20 cellular contexts compared by ENCODE assay signal in the genomic region with DNA sequence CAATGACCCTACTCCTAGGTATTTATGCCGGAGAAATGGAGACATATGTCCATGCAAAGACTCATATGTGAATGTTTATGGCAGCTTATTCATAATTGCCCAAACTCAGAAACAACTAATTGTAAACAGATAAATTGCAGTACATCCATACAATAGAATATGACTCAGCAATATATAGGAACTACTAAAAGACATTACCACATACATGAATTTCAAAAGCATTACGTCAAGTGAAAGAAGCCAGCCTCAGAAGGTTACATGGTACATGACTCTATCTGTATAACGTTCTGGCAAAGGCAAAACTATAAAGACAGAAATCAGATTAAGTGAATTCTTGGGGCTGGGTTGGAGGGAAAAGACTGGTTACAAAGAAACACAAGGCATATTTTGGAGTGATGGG. TPM values are rescaled to one million over a fixed set of nuclear protein-coding genes. Genes with fewer than 3 reads are reported as not detected.
DNase-seq lines count a peak whose midpoint lies in the region; ATAC-seq and TF ChIP-seq lines count a peak whose summit lies in the region.
"Had no signal": no experiment of that assay in that cellular context is flagged by ENCODE, and none has a peak within 500 bp of the region (broad histone marks: within the 10 kb centered on the region; RNA-seq: fewer than 3 reads in every experiment).

No MANE protein-coding gene starts in this region.

- H3K4ac ChIP-seq in IMR-90 (ENCODE audit: low read depth, low read length), result no peak overlapping the region

- H3K27me3 Mint-ChIP-seq in chondrocyte (ENCODE audit: low read depth), result no peaks in the 10 kb centered on the region
- H3K27me3 Mint-ChIP-seq: activated T-cell treated with anti-CD3 and anti-CD28 coated beads, Interleukin-2, amount 50 U/mL, for 24 hours; memory B cell; T-cell had no signal

- H3K4me1 Mint-ChIP-seq in chondrocyte (ENCODE audit: low read depth), result peaks cover 24% of the 10 kb centered on the region

- no peak overlapping the region for H3K4me3 Mint-ChIP-seq in chondrocyte (ENCODE audit: unreplicated experiment)
- H3K4me3 Mint-ChIP-seq: activated T-cell treated with anti-CD3 and anti-CD28 coated beads, Interleukin-2, amount 50 U/mL, for 24 hours; CD8-positive, alpha-beta T cell; memory B cell; T-cell had no signal

- H2BK5ac ChIP-seq in IMR-90 (ENCODE audit: low read depth, low read length, poor library complexity, severe bottlenecking), result no peak overlapping the region

- H3K4me3 ChIP-seq in IMR-90 (ENCODE audit: insufficient read depth, low read depth, low read length) (no peak overlapping the region), PC-9 (no peak overlapping the region)
- H3K4me3 ChIP-seq: prostate gland, transverse colon had no signal

- no peak overlapping the region for H2BK20ac ChIP-seq in IMR-90 (ENCODE audit: low read depth, low read length)

- no peak overlapping the region for H3K56ac ChIP-seq in IMR-90 (ENCODE audit: extremely low read depth, insufficient read depth, low read length)

- H4K91ac ChIP-seq in IMR-90 (ENCODE audit: insufficient read depth, low read depth, low read length), result no peak overlapping the region

- H3K9me1 ChIP-seq in IMR-90 (ENCODE audit: insufficient read depth, low read length), result peaks cover 12% of the 10 kb centered on the region

- H2BK15ac ChIP-seq in IMR-90 (ENCODE audit: low read depth, low read length), result no peak overlapping the region

- H3K27me3 ChIP-seq in IMR-90 (ENCODE audit: control insufficient read depth, insufficient read depth, low read length) (no peaks in the 10 kb centered on the region), PC-9 (ENCODE audit: insufficient read depth, low read depth) (no peaks in the 10 kb centered on the region)
- H3K27me3 ChIP-seq: transverse colon had no signal

- H3K9me3 ChIP-seq in IMR-90 (ENCODE audit: control insufficient read depth, insufficient read depth, low read length) (no peaks in the 10 kb centered on the region), PC-9 (ENCODE audit: insufficient read depth, low read depth) (no peaks in the 10 kb centered on the region)
- H3K9me3 ChIP-seq: prostate gland, transverse colon had no signal

- H3K23ac ChIP-seq in IMR-90 (ENCODE audit: low read depth, low read length), result no peak overlapping the region

- H4K20me1 ChIP-seq in IMR-90 (ENCODE audit: insufficient read depth, low read length) (peaks cover 7% of the 10 kb centered on the region), PC-9 (ENCODE audit: insufficient read depth) (no peaks in the 10 kb centered on the region)

- dilution Hi-C loops in IMR-90 (cut with HindIII; ENCODE audit: low sequenced_read_pairs, unreplicated experiment), result no loop called here

- peak overlapping the region; percentile 0 for H3K27ac Mint-ChIP-seq in chondrocyte (ENCODE audit: unreplicated experiment)
- H3K27ac Mint-ChIP-seq: activated T-cell treated with anti-CD3 and anti-CD28 coated beads, Interleukin-2, amount 50 U/mL, for 24 hours; CD8-positive, alpha-beta T cell; memory B cell; T-cell had no signal

- ATAC-seq in IMR-90 (ENCODE audit: low read depth) (peak; percentile 28; the same call in 1 of the 2 replicates), HG03565 (IDR thresholded peaks at IDR 0.05; ENCODE audit: unreplicated experiment) (no peak), GM19351 (IDR thresholded peaks at IDR 0.05; ENCODE audit: unreplicated experiment) (no peak), GM19023 (IDR thresholded peaks at IDR 0.05; ENCODE audit: unreplicated experiment) (no peak), HG02970 (IDR thresholded peaks at IDR 0.05; ENCODE audit: low FRiP score, unreplicated experiment) (no peak)
- ATAC-seq: T-cell had no signal

- H3K36me3 Mint-ChIP-seq in chondrocyte (ENCODE audit: low read depth), result peaks cover 7% of the 10 kb centered on the region

- no TSS peak for BruUV-seq in IMR-90 (replicated peaks; lab: Mats Ljungman, UMichigan)
- BruUV-seq in PC-9 (replicated peaks; lab: Mats Ljungman, UMichigan), result no TSS peak

- CTCF ChIA-PET in IMR-90 (lab: Yijun Ruan, JAX) (no interaction called here), PC-9 (lab: Charles Lee) (no interaction called here)

- DNase-seq in IMR-90, result peak; percentile 63
- no peak for DNase-seq in PC-9
- DNase-seq in chondrocyte (ENCODE audit: low spot score), result no peak
- peak; percentile 79 for DNase-seq in iris pigment epithelial cell (ENCODE audit: low read depth)
- DNase-seq: activated naive CD4-positive, alpha-beta T cell treated with Interleukin-2 at 50 U/mL for 16 hours; activated T-cell treated with anti-CD3 and anti-CD28 coated beads, Interleukin-2, amount 50 U/mL, for 24 hours; amygdala; CD8-positive, alpha-beta T cell; central memory CD4-positive, alpha-beta T cell; KG1; NCI-H187; NCI-H526 treated with DMSO at 0.1 percent for 48 hours; T-cell; transverse colon had no signal

- H3K9ac ChIP-seq in IMR-90 (ENCODE audit: low read depth, low read length), result no peak overlapping the region

- 0 out of 2 replicates have a peak, but pooled peaks cover 11% of the 10 kb centered on the region for H3K79me2 ChIP-seq in PC-9 (ENCODE audit: low read depth)

- H2AK9ac ChIP-seq in IMR-90 (replicated peaks; ENCODE audit: low read depth, low read length, poor library complexity), result no peak overlapping the region

- no peak for TF ChIP-seq RAD21 in IMR-90 (IDR thresholded peaks at IDR 0.05; ENCODE audit: low read length)

- peaks cover 15% of the 10 kb centered on the region for H3F3A ChIP-seq in PC-9 (ENCODE audit: insufficient read depth, low read depth)

- H2AK5ac ChIP-seq in IMR-90 (ENCODE audit: low read depth, low read length), result no peak overlapping the region

- H4K8ac ChIP-seq in IMR-90 (ENCODE audit: low read depth in 2 of 2, low read length in 2 of 2), result no peak overlapping the region

- WGBS in IMR-90 (ENCODE audit: extremely low coverage in 2 of 2, insufficient read length in 1 of 2), 2 experiments, result no CpG with 5 or more reads among the region's 3 CpGs

- H3K18ac ChIP-seq in IMR-90 (ENCODE audit: low read depth, low read length), result no peak overlapping the region

- no peak for TF ChIP-seq POLR2A in IMR-90 (IDR thresholded peaks at IDR 0.05; ENCODE audit: low read depth, low read length)

- intact Hi-C loops in IMR-90 (cut with micrococcal nuclease) (no loop called here), PC-9 (cut with micrococcal nuclease; ENCODE audit: unreplicated experiment) (no loop called here)

- H3K36me3 ChIP-seq in IMR-90 (ENCODE audit: control insufficient read depth, insufficient read depth, low read length), result peaks cover 10% of the 10 kb centered on the region
- H3K36me3 ChIP-seq in PC-9 (ENCODE audit: low read depth), result peaks cover 16% of the 10 kb centered on the region; the same call in 1 of the 2 replicates
- H3K36me3 ChIP-seq: prostate gland, transverse colon had no signal

- H3K4me2 ChIP-seq in IMR-90 (ENCODE audit: low read depth, low read length), result no peak overlapping the region
- no peak overlapping the region for H3K4me2 ChIP-seq in PC-9

- H3K27ac ChIP-seq in IMR-90 (ENCODE audit: insufficient read depth, low read length), result no peak overlapping the region
- 0 out of 2 replicates have a peak overlapping the region, but pooled peaks have one; percentile 3 for H3K27ac ChIP-seq in PC-9
- H3K27ac ChIP-seq: prostate gland, transverse colon had no signal

- POLR2A ChIA-PET in IMR-90 (lab: Charles Lee; ENCODE audit: unreplicated experiment) (no interaction called here), PC-9 (lab: Charles Lee; ENCODE audit: unreplicated experiment) (no interaction called here)

- peaks cover 5% of the 10 kb centered on the region for H3K4me1 ChIP-seq in IMR-90 (ENCODE audit: control insufficient read depth, insufficient read depth, low read length)
- peaks cover 25% of the 10 kb centered on the region for H3K4me1 ChIP-seq in PC-9 (replicated peaks; ENCODE audit: insufficient read depth)
- H3K4me1 ChIP-seq: prostate gland had no signal

- H2AFZ ChIP-seq in IMR-90 (replicated peaks; ENCODE audit: low read length, poor library complexity) (no peak overlapping the region), PC-9 (no peak overlapping the region)

- no peak overlapping the region for H2BK120ac ChIP-seq in IMR-90 (ENCODE audit: low read depth, low read length)

- in situ Hi-C loops in IMR-90 (cut with MboI; ENCODE audit: low sequenced_read_pairs), result no loop called here

- H3K9me3 Mint-ChIP-seq in chondrocyte (ENCODE audit: low read depth), result peaks cover 2% of the 10 kb centered on the region
- H3K9me3 Mint-ChIP-seq: activated T-cell treated with anti-CD3 and anti-CD28 coated beads, Interleukin-2, amount 50 U/mL, for 24 hours had no signal

- TF ChIP-seq CTCF in IMR-90 (conservative IDR thresholded peaks at IDR 0.05; ENCODE audit: low read depth, low read length) (no peak), PC-9 (conservative IDR thresholded peaks at IDR 0.05) (no peak), chondrocyte (IDR thresholded peaks at IDR 0.05) (no peak)

- peaks cover 19 to 76% of the 10 kb centered on the region in 2 experiments for H3K79me1 ChIP-seq in IMR-90 (ENCODE audit: low read depth in 1 of 2, low read length in 2 of 2)

- no peaks in the 10 kb centered on the region for H3K9me2 ChIP-seq in PC-9 (ENCODE audit: insufficient read depth)

- no peak overlapping the region for H3K14ac ChIP-seq in IMR-90 (replicated peaks; ENCODE audit: low read depth, low read length)

- no peak overlapping the region for H4K5ac ChIP-seq in IMR-90 (ENCODE audit: low read depth, low read length)

TF ChIP-seq in IMR-90, 13 proteins besides CTCF, POLR2A, EP300 and RAD21 (continues in another document):
- peak; percentile 20; the same call in 1 of the 2 replicates for TF ChIP-seq CEBPB (IDR thresholded peaks at IDR 0.05; ENCODE audit: low read depth, low read length)
- TF ChIP-seq RFX5 (IDR thresholded peaks at IDR 0.05; ENCODE audit: low read depth, low read length), result no peak
- no peak for TF ChIP-seq MAZ (IDR thresholded peaks at IDR 0.05; ENCODE audit: borderline replicate concordance, low read depth, low read length)
- no peak for TF ChIP-seq CHD1 (IDR thresholded peaks at IDR 0.05; ENCODE audit: low read depth, low read length)

RNA-seq across cellular contexts. Expression of gene KCTD21, which starts 7.3 kb away (rescaled TPM):
- total RNA-seq in IMR-90 (2012; rRNA removed), result 12.2 and 12.5 TPM in 2 replicates
- polyA plus RNA-seq in IMR-90 (2012; rRNA removed), result 12.2 TPM in 2 replicates
- polyA plus RNA-seq in IMR-90 (2012; cell fraction: cytosol; rRNA removed), result 7.1 and 14.7 TPM in 2 replicates
- 7.7 and 13.5 TPM in 2 replicates for polyA plus RNA-seq in IMR-90 (2012; cell fraction: nucleus; rRNA removed; ENCODE audit: low replicate concordance)
- 16.1 and 16.5 TPM in 2 replicates for total RNA-seq in PC-9 (2021)
- 12.6 to 15.2 TPM (median 14.7 TPM) in 3 replicates for total RNA-seq in chondrocyte

RNA-seq across cellular contexts. Expression of gene USP35, which starts 7.6 kb away (rescaled TPM):
- total RNA-seq in IMR-90 (2012; rRNA removed) (2.2 and 2.7 TPM in 2 replicates), PC-9 (2021) (12.8 and 13.5 TPM in 2 replicates), chondrocyte (14.0 to 14.5 TPM (median 14.0 TPM) in 3 replicates)
- polyA plus RNA-seq in IMR-90 (2012; rRNA removed), result 10.4 and 11.3 TPM in 2 replicates
- 6.7 and 7.5 TPM in 2 replicates for polyA plus RNA-seq in IMR-90 (2012; cell fraction: cytosol; rRNA removed)
- 34.8 and 58.2 TPM in 2 replicates for polyA plus RNA-seq in IMR-90 (2012; cell fraction: nucleus; rRNA removed; ENCODE audit: low replicate concordance)

RNA-seq across cellular contexts. Expression of gene ALG8, which starts 41.7 kb away (rescaled TPM):
- total RNA-seq in IMR-90 (2012; rRNA removed), result 27.8 and 53.0 TPM in 2 replicates
- 28.2 and 31.8 TPM in 2 replicates for polyA plus RNA-seq in IMR-90 (2012; rRNA removed)
- 14.0 and 21.5 TPM in 2 replicates for polyA plus RNA-seq in IMR-90 (2012; cell fraction: cytosol; rRNA removed)
- polyA plus RNA-seq in IMR-90 (2012; cell fraction: nucleus; rRNA removed; ENCODE audit: low replicate concordance), result 10.9 and 36.2 TPM in 2 replicates
- 63.4 and 67.5 TPM in 2 replicates for total RNA-seq in PC-9 (2021)
- 28.7 to 48.5 TPM (median 30.1 TPM) in 3 replicates for total RNA-seq in chondrocyte

Comparison
In these comparisons a context has a peak if more than half of its experiments do, and no peak if none do; other contexts are left out.
1. DNase-seq: peak in IMR-90 (single experiment) and iris pigment epithelial cell (single experiment); none in PC-9 (0 of 2) and chondrocyte (single experiment).